4 cellular contexts compared by ENCODE assay signal in genomic region chrX:1261771-1262170, GRCh38. TPM values are rescaled to one million over a fixed set of nuclear protein-coding genes. Genes with fewer than 3 reads are reported as not detected.
"Had no signal": no experiment of that assay in that cellular context is flagged by ENCODE, and none has a peak within 500 bp of the region (broad histone marks: within the 10 kb centered on the region; RNA-seq: fewer than 3 reads in every experiment).

No MANE protein-coding gene starts in this region.

RNA-seq across cellular contexts. Expression of gene CSF2RA, which starts 6.8 kb away (rescaled TPM):
- total RNA-seq: HepG2 had no signal
- polyA plus RNA-seq: HepG2 had no signal

RNA-seq across cellular contexts. Expression of gene CRLF2, which starts 49.3 kb away (rescaled TPM):
- total RNA-seq: H4, H7, HepG2 had no signal
- polyA plus RNA-seq: HepG2, IgD-negative memory B cell had no signal
